ENCODE assay signal across 27 cellular contexts in the genomic region with DNA sequence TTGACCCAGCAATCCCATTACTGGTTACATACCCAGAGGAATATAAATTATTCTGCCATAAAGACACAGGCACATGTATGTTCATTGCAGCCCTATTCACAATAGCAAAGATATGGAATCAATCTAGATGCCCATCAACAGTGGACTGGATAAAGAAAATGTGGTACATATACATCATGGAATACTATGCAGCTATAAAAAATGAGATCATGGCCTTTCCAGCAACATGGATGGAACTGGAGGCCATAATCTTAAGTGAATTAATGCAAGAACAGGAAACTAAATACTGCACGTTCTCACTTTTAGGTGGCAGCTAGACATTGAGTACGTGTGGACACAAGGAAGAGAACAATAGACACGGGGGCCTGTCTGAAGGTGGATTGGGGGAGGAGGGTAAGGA. TPM values are rescaled to one million over a fixed set of nuclear protein-coding genes. Genes with fewer than 3 reads are reported as not detected.
A peak's percentile ranks its signal among the peaks of the same experiment; 100 is the strongest.
DNase-seq lines count a peak whose midpoint lies in the region; ATAC-seq, FAIRE-seq and TF ChIP-seq lines count a peak whose summit lies in the region.
"Had no signal": no experiment of that assay in that cellular context is flagged by ENCODE, and none has a peak within 500 bp of the region (broad histone marks: within the 10 kb centered on the region; RNA-seq: fewer than 3 reads in every experiment).

No MANE protein-coding gene starts in this region.

- no peak for TF ChIP-seq POLR2A in K562 (conservative IDR thresholded peaks at IDR 0.05)

- no peaks in the 10 kb centered on the region for H3K79me2 ChIP-seq in K562 (ENCODE audit: control insufficient read depth, insufficient read depth, low read length)

- H3K27ac Mint-ChIP-seq in stimulated activated naive CD8-positive, alpha-beta T cell treated with anti-CD3 and anti-CD28 coated beads, Interleukin-15, Interleukin-2, amounts not matched to agents 100 ng/mL and 50 ng/mL, for 24 hours: peak overlapping the region; percentile 22
- H3K27ac Mint-ChIP-seq: CD14-positive monocyte; CD4-positive, alpha-beta memory T cell; CD4-positive, CD25-positive, alpha-beta regulatory T cell; CD8-positive, alpha-beta memory T cell had no signal

- no peaks in the 10 kb centered on the region for H3K4me1 Mint-ChIP-seq in stimulated activated naive CD8-positive, alpha-beta T cell treated with anti-CD3 and anti-CD28 coated beads, Interleukin-15, Interleukin-2, amounts not matched to agents 100 ng/mL and 50 ng/mL, for 24 hours (ENCODE audit: low read depth)
- H3K4me1 Mint-ChIP-seq: CD4-positive, alpha-beta memory T cell; CD4-positive, CD25-positive, alpha-beta regulatory T cell; CD8-positive, alpha-beta memory T cell had no signal

- FAIRE-seq in K562 (lab: Jason Lieb, UNC): no peak
- FAIRE-seq: A204.1, GM12878, GM19239 had no signal

- DNase-seq in stimulated activated naive CD8-positive, alpha-beta T cell treated with anti-CD3 and anti-CD28 coated beads, Interleukin-15, Interleukin-2, amounts not matched to agents 100 U/mL and 50 U/mL, for 24 hours: no peak
- DNase-seq in K562 (ENCODE audit: extremely low read depth in 1 of 4, low spot score in 3 of 4): no peak
- DNase-seq in NCI-H345 treated with DMSO at 0.1 percent for 48 hours (lab: John Stamatoyannopoulos, UW; ENCODE audit: unreplicated experiment): no peak
- DNase-seq: 8988T; ACHN; BE2C; C1 segment of cervical spinal cord; CD4-positive, alpha-beta memory T cell; CD4-positive, CD25-positive, alpha-beta regulatory T cell; CD8-positive, alpha-beta memory T cell; COR-L47; DMS 273 treated with DMSO at 0.1 percent for 48 hours; DMS153; DMS53; DMS79; DND-41; EL; GDM1 had no signal

- H3K27me3 Mint-ChIP-seq in stimulated activated naive CD8-positive, alpha-beta T cell treated with anti-CD3 and anti-CD28 coated beads, Interleukin-15, Interleukin-2, amounts not matched to agents 100 ng/mL and 50 ng/mL, for 24 hours: no peaks in the 10 kb centered on the region

- WGBS in K562 (ENCODE audit: insufficient coverage, low coverage, missing lambda C conversion rate): 13% methylated on average over 3 of the region's 3 CpGs

- H3K9me1 ChIP-seq in K562 (ENCODE audit: control insufficient read depth, insufficient read depth, low read length): no peaks in the 10 kb centered on the region

- ATAC-seq in stimulated activated naive CD8-positive, alpha-beta T cell treated with anti-CD3 and anti-CD28 coated beads, Interleukin-15, Interleukin-2, amounts not matched to agents 100 U/mL and 50 U/mL, for 24 hours: no peak
- ATAC-seq in K562 (no peak), HG02571 (IDR thresholded peaks at IDR 0.05; ENCODE audit: unreplicated experiment) (no peak)
- ATAC-seq: GM12878 had no signal

- TF ChIP-seq RAD21 in K562 (CRISPR knock-in tag; conservative IDR thresholded peaks at IDR 0.05 in 1 of 2, IDR thresholded peaks at IDR 0.05 in 1 of 2): no peak

- no peak overlapping the region for H2AFZ ChIP-seq in K562 (ENCODE audit: low read depth, low read length)

- H3K9ac ChIP-seq in K562 (ENCODE audit: insufficient read depth in 1 of 2, low read depth in 2 of 2, low read length in 2 of 2): no peak overlapping the region
- H3K9ac ChIP-seq: BLaER1 had no signal

- no TSS peak for BruUV-seq in K562 (replicated peaks; lab: Mats Ljungman, UMichigan)

- no peak for TF ChIP-seq CTCF in HEK293 (tag by site-specific recombination; IDR thresholded peaks at IDR 0.05)
- TF ChIP-seq CTCF in K562 (IDR thresholded peaks at IDR 0.05 in 2 of 3, conservative IDR thresholded peaks at IDR 0.05 in 1 of 3; ENCODE audit: insufficient read depth in 2 of 3, low read depth in 1 of 3, low read length in 3 of 3): no peak

- H3K4me1 ChIP-seq in HEK293 (ENCODE audit: control insufficient read depth, insufficient read depth, low read length): no peaks in the 10 kb centered on the region
- H3K4me1 ChIP-seq in K562 (replicated peaks in 1 of 2; ENCODE audit: control insufficient read depth in 2 of 2, insufficient read depth in 2 of 2, low read length in 2 of 2): peaks cover 0 to 19% of the 10 kb centered on the region in 2 experiments; a peak in 2 of 5 replicates
- H3K4me1 ChIP-seq: BE2C had no signal

- H3K27me3 ChIP-seq in K562 (ENCODE audit: control insufficient read depth in 2 of 2, insufficient read depth in 2 of 2, low read length in 2 of 2): no peaks in the 10 kb centered on the region
- H3K27me3 ChIP-seq: BE2C, BLaER1 had no signal

- H4K20me1 ChIP-seq in K562 (replicated peaks; ENCODE audit: control insufficient read depth, insufficient read depth, low read length): no peaks in the 10 kb centered on the region
- H4K20me1 ChIP-seq: BLaER1 had no signal

- H3K9me3 ChIP-seq in HEK293 (ENCODE audit: control insufficient read depth, insufficient read depth, low read depth, low read length) (no peaks in the 10 kb centered on the region), K562 (replicated peaks; ENCODE audit: control insufficient read depth, insufficient read depth, low read depth, low read length) (no peaks in the 10 kb centered on the region)
- H3K9me3 ChIP-seq: BE2C, BLaER1 had no signal

- H3K27ac ChIP-seq in HEK293 (ENCODE audit: extremely low read depth, low read depth, low read length) (no peak overlapping the region), K562 (ENCODE audit: extremely low read depth, low read depth, low read length) (no peak overlapping the region)
- H3K27ac ChIP-seq: BLaER1 had no signal

- POLR2A ChIA-PET in HEK293 (lab: Yijun Ruan, JAX) (no interaction called here), K562 (lab: Yijun Ruan, JAX) (interaction anchor here (0.7 to 1.8 kb wide), 2 partner anchors 12 to 185 kb away, joined by 3 to 4 read pairs; no protein-coding TSS in a partner anchor)

- H3K9me3 Mint-ChIP-seq in stimulated activated naive CD8-positive, alpha-beta T cell treated with anti-CD3 and anti-CD28 coated beads, Interleukin-15, Interleukin-2, amounts not matched to agents 100 ng/mL and 50 ng/mL, for 24 hours: no peaks in the 10 kb centered on the region
- H3K9me3 Mint-ChIP-seq: CD4-positive, alpha-beta memory T cell; CD8-positive, alpha-beta memory T cell had no signal

- no peak for TF ChIP-seq EP300 in K562 (IDR thresholded peaks at IDR 0.05; ENCODE audit: low read length)

- H3K4me3 Mint-ChIP-seq in stimulated activated naive CD8-positive, alpha-beta T cell treated with anti-CD3 and anti-CD28 coated beads, Interleukin-15, Interleukin-2, amounts not matched to agents 100 ng/mL and 50 ng/mL, for 24 hours: no peak overlapping the region
- H3K4me3 Mint-ChIP-seq: CD14-positive monocyte; CD4-positive, alpha-beta memory T cell; CD4-positive, CD25-positive, alpha-beta regulatory T cell; CD8-positive, alpha-beta memory T cell had no signal

- H3K4me3 ChIP-seq in HEK293 (ENCODE audit: low read depth, low read length) (no peak overlapping the region), K562 (no peak overlapping the region)
- H3K4me3 ChIP-seq: BLaER1, GM12878 had no signal

- CTCF ChIA-PET in HEK293 (lab: Yijun Ruan, JAX) (interaction anchor here (0.8 kb wide), 1 partner anchor 14 kb away, joined by 3 read pairs; no protein-coding TSS in a partner anchor), K562 (lab: Yijun Ruan, JAX; ENCODE audit: low intra/inter-chr PET ratio) (no interaction called here)

- H3K36me3 ChIP-seq in HEK293 (ENCODE audit: control insufficient read depth in 2 of 2, insufficient read depth in 1 of 2, low read length in 2 of 2): no peaks in the 10 kb centered on the region
- H3K36me3 ChIP-seq in K562 (ENCODE audit: control insufficient read depth, insufficient read depth, low read length): no peaks in the 10 kb centered on the region
- H3K36me3 ChIP-seq: BE2C, BLaER1 had no signal

- in situ Hi-C loops in K562 (cut with MboI): no loop called here

- intact Hi-C loops in K562 (cut with micrococcal nuclease): no loop called here

- no peak overlapping the region for H3K4me2 ChIP-seq in K562 (ENCODE audit: insufficient read depth, low read length)
- H3K4me2 ChIP-seq: BLaER1 had no signal

- no peaks in the 10 kb centered on the region for H3K36me3 Mint-ChIP-seq in stimulated activated naive CD8-positive, alpha-beta T cell treated with anti-CD3 and anti-CD28 coated beads, Interleukin-15, Interleukin-2, amounts not matched to agents 100 ng/mL and 50 ng/mL, for 24 hours (ENCODE audit: low read depth)
- H3K36me3 Mint-ChIP-seq: CD14-positive monocyte; CD4-positive, alpha-beta memory T cell; CD4-positive, CD25-positive, alpha-beta regulatory T cell; CD8-positive, alpha-beta memory T cell had no signal

TF ChIP-seq in HEK293, 187 proteins besides CTCF, POLR2A, EP300 and RAD21:
- TF ChIP-seq SP7 (tag by site-specific recombination; IDR thresholded peaks at IDR 0.05) (no peak), ZNF146 (tag by site-specific recombination; IDR thresholded peaks at IDR 0.05) (peak; percentile 78)

TF ChIP-seq in K562, 482 proteins besides CTCF, POLR2A, EP300 and RAD21:
- TF ChIP-seq ZNF146 (CRISPR knock-in tag; IDR thresholded peaks at IDR 0.05; ENCODE audit: unreplicated experiment) (peak; percentile 83), RBM25 (IDR thresholded peaks at IDR 0.05; ENCODE audit: low read depth, low read length, severe bottlenecking) (peak; percentile 8), ASH1L (IDR thresholded peaks at IDR 0.05; ENCODE audit: borderline replicate concordance, low read depth, partially characterized antibody) (no peak)
TF ChIP-seq in K562: peak in this region for 2.

RNA-seq across cellular contexts. Expression of a gene that starts 15.1 kb away (rescaled TPM):
- total RNA-seq in K562 (2011; cell fraction: chromatin; rRNA removed; ENCODE audit: low replicate concordance): 0.28 and 0.58 TPM in 2 replicates
- total RNA-seq in K562 (2011; cell fraction: nucleolus; rRNA removed): 0.33 and 1.1 TPM in 2 replicates
- total RNA-seq in K562 (2011; cell fraction: nucleoplasm; rRNA removed): 0.37 and 0.53 TPM in 2 replicates
- total RNA-seq in K562 (2014; rRNA removed) (not detected in 2 replicates), K562 (2014; rRNA removed; fragmentation: Illumina TruSeq; extraction: Trizol) (not detected in 2 replicates), K562 (2015; rRNA removed; fragmentation: Illumina TruSeq; extraction: Trizol) (not detected in 2 replicates), K562 (2021) (0.09 TPM in 1 of 2 replicates, not detected in the other)
- polyA plus RNA-seq in K562 (2011; rRNA removed) (0.20 and 0.51 TPM in 2 replicates), K562 (2014; fragmentation: Illumina TruSeq; extraction: Trizol) (0.12 TPM in 1 of 2 replicates, not detected in the other), K562 (2014; fragmentation: Nextera tagmentation; extraction: Ambion mirVana) (under 1 TPM in 1 of 2 experiments, not detected in 1; 0.03 TPM), K562 (2014; rRNA removed) (0.05 TPM in 1 of 2 replicates, not detected in the other)
- polyA plus RNA-seq in K562 (2011; cell fraction: cytosol; rRNA removed): 0.69 and 1.4 TPM in 2 replicates
- polyA plus RNA-seq in K562 (2011; cell fraction: nucleus; rRNA removed): 0.37 and 0.65 TPM in 2 replicates
- 0.22 and 0.37 TPM in 2 replicates for polyA plus RNA-seq in K562 (2012)
- polyA minus RNA-seq in K562 (2011; rRNA and poly(A)+ RNA removed): 0.28 TPM in 1 of 2 replicates, not detected in the other
- 1.8 TPM in 1 of 2 replicates, not detected in the other for polyA minus RNA-seq in K562 (2011; cell fraction: cytosol; rRNA and poly(A)+ RNA removed)
- polyA minus RNA-seq in K562 (2011; cell fraction: nucleus; rRNA and poly(A)+ RNA removed): 0.56 TPM in 1 of 2 replicates, not detected in the other
- total RNA-seq: CD4-positive, CD25-positive, alpha-beta regulatory T cell; GM12878 had no signal
- polyA plus RNA-seq: AG04450 had no signal
